ENCODE assay signal across 8 cellular contexts in the genomic region with DNA sequence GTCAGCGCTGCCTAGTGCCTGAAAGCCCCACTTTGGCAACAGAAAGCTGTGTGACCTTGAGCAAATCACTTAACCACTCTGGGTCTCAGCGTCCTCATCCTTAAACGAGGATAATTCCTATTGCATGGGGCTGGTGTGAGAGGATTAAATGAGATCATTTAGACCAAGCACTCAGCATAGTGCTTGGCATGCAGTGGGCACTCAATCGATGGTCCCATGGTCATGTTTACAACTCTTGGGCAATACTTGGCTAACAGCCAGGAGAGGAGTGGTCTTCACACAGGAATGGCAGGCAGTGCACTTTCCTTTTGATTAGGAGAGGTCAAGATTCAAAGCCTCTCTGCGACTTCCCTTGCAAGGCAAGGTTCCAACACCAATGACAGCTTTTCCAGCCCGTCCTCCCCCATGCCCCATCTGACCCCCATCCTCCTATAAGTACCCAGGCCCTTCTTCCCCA. TPM values are rescaled to one million over a fixed set of nuclear protein-coding genes. Genes with fewer than 3 reads are reported as not detected.
DNase-seq lines count a peak whose midpoint lies in the region; ATAC-seq and TF ChIP-seq lines count a peak whose summit lies in the region.

No MANE protein-coding gene starts in this region.

- H3K27me3 ChIP-seq in iPS-20b (ENCODE audit: insufficient read depth, low read length) (no peaks in the 10 kb centered on the region), tibial artery (no peaks in the 10 kb centered on the region)

- no peak overlapping the region for H3K27ac ChIP-seq in iPS-20b (ENCODE audit: low read length)
- H3K27ac ChIP-seq in tibial artery, result peak overlapping the region; percentile 76 to 79

- no peak for DNase-seq in activated CD8-positive, alpha-beta T cell treated with anti-CD3 and anti-CD28 coated beads, Interleukin-2, amount 10 ng/mL, durations not matched to agents 7 days and 5 days
- no peak for DNase-seq in activated CD8-positive, alpha-beta T cell treated with anti-CD3 and anti-CD28 coated beads for 36 hours
- DNase-seq in amniotic epithelial cell (ENCODE audit: low read depth), result peak; percentile 63
- peak; percentile 76 to 77 for DNase-seq in tibial artery
- DNase-seq in activated naive CD4-positive, alpha-beta T cell treated with anti-CD3 and anti-CD28 coated beads, Interleukin-2, amount 50 U/mL, for 72 hours (ENCODE audit: low spot score in 2 of 2), result no peak
- no peak for DNase-seq in activated CD8-positive, alpha-beta memory T cell treated with anti-CD3 and anti-CD28 coated beads, Interleukin-2, amount 50 U/mL, for 48 hours

- H3K27me3 Mint-ChIP-seq in activated CD8-positive, alpha-beta T cell treated with anti-CD3 and anti-CD28 coated beads, Interleukin-2, amount 10 ng/mL, durations not matched to agents 7 days and 5 days (ENCODE audit: low read depth), result no peaks in the 10 kb centered on the region
- no peaks in the 10 kb centered on the region for H3K27me3 Mint-ChIP-seq in activated CD8-positive, alpha-beta T cell treated with anti-CD3 and anti-CD28 coated beads for 36 hours

- H3K4me1 ChIP-seq in iPS-20b (ENCODE audit: insufficient read depth, low read length), result peaks cover 15% of the 10 kb centered on the region; the same call in 1 of the 2 replicates
- peaks cover 0 to 82% (median 70%) of the 10 kb centered on the region in 4 donors for H3K4me1 ChIP-seq in tibial artery

- CTCF ChIA-PET in activated CD8-positive, alpha-beta T cell treated with anti-CD3 and anti-CD28 coated beads, Interleukin-2, amount 10 ng/mL, durations not matched to agents 7 days and 5 days (lab: Charles Lee), result interaction anchor here (1.9 kb wide), 1 partner anchor 15 kb away, joined by 13 read pairs; a partner anchor contains a TSS
- CTCF ChIA-PET in activated CD8-positive, alpha-beta T cell treated with anti-CD3 and anti-CD28 coated beads for 36 hours (lab: Charles Lee), result no interaction called here

- intact Hi-C loops in activated CD8-positive, alpha-beta T cell treated with anti-CD3 and anti-CD28 coated beads for 36 hours (cut with micrococcal nuclease), result no loop called here
- intact Hi-C loops in tibial artery (cut with DNase I; ENCODE audit: low total_unique reads), result loop anchor here (1.0 kb wide), 1 partner anchor 12 kb away; no protein-coding TSS in a partner anchor

- H3K9me3 Mint-ChIP-seq in activated CD8-positive, alpha-beta T cell treated with anti-CD3 and anti-CD28 coated beads, Interleukin-2, amount 10 ng/mL, durations not matched to agents 7 days and 5 days (ENCODE audit: insufficient read depth), result no peaks in the 10 kb centered on the region
- no peaks in the 10 kb centered on the region for H3K9me3 Mint-ChIP-seq in activated CD8-positive, alpha-beta T cell treated with anti-CD3 and anti-CD28 coated beads for 36 hours
- H3K9me3 Mint-ChIP-seq in activated naive CD4-positive, alpha-beta T cell treated with anti-CD3 and anti-CD28 coated beads, Interleukin-2, amount 50 U/mL, for 72 hours, result no peaks in the 10 kb centered on the region

- no peaks in the 10 kb centered on the region for H3K9me3 ChIP-seq in iPS-20b (ENCODE audit: insufficient read depth, low read depth, low read length)
- H3K9me3 ChIP-seq in tibial artery, result no peaks in the 10 kb centered on the region

- peak overlapping the region; percentile 70 for H3K27ac Mint-ChIP-seq in activated CD8-positive, alpha-beta T cell treated with anti-CD3 and anti-CD28 coated beads, Interleukin-2, amount 10 ng/mL, durations not matched to agents 7 days and 5 days
- H3K27ac Mint-ChIP-seq in activated CD8-positive, alpha-beta T cell treated with anti-CD3 and anti-CD28 coated beads for 36 hours, result no peak overlapping the region
- H3K27ac Mint-ChIP-seq in activated naive CD4-positive, alpha-beta T cell treated with anti-CD3 and anti-CD28 coated beads, Interleukin-2, amount 50 U/mL, for 72 hours, result no peak overlapping the region

- peaks cover 3% of the 10 kb centered on the region for H3K36me3 Mint-ChIP-seq in activated CD8-positive, alpha-beta T cell treated with anti-CD3 and anti-CD28 coated beads, Interleukin-2, amount 10 ng/mL, durations not matched to agents 7 days and 5 days (ENCODE audit: low read depth)
- peaks cover 11% of the 10 kb centered on the region for H3K36me3 Mint-ChIP-seq in activated CD8-positive, alpha-beta T cell treated with anti-CD3 and anti-CD28 coated beads for 36 hours (ENCODE audit: low read depth)
- peaks cover 4 to 9% of the 10 kb centered on the region in 2 donors for H3K36me3 Mint-ChIP-seq in activated naive CD4-positive, alpha-beta T cell treated with anti-CD3 and anti-CD28 coated beads, Interleukin-2, amount 50 U/mL, for 72 hours

- H3K4me3 Mint-ChIP-seq in activated CD8-positive, alpha-beta T cell treated with anti-CD3 and anti-CD28 coated beads, Interleukin-2, amount 10 ng/mL, durations not matched to agents 7 days and 5 days, result peak overlapping the region; percentile 70
- H3K4me3 Mint-ChIP-seq in activated CD8-positive, alpha-beta T cell treated with anti-CD3 and anti-CD28 coated beads for 36 hours, result no peak overlapping the region

- H3K4me1 Mint-ChIP-seq in activated CD8-positive, alpha-beta T cell treated with anti-CD3 and anti-CD28 coated beads, Interleukin-2, amount 10 ng/mL, durations not matched to agents 7 days and 5 days (ENCODE audit: low read depth), result peaks cover 23% of the 10 kb centered on the region
- peaks cover 16% of the 10 kb centered on the region for H3K4me1 Mint-ChIP-seq in activated CD8-positive, alpha-beta T cell treated with anti-CD3 and anti-CD28 coated beads for 36 hours (ENCODE audit: low read depth)

- POLR2A ChIA-PET in activated CD8-positive, alpha-beta T cell treated with anti-CD3 and anti-CD28 coated beads, Interleukin-2, amount 10 ng/mL, durations not matched to agents 7 days and 5 days (lab: Charles Lee), result interaction anchor here (0.7 to 1.9 kb wide), 2 partner anchors 15 to 22 kb away, joined by 3 to 10 read pairs; a partner anchor contains a TSS
- POLR2A ChIA-PET in activated CD8-positive, alpha-beta T cell treated with anti-CD3 and anti-CD28 coated beads for 36 hours (lab: Charles Lee), result interaction anchor here (6.0 kb wide), 1 partner anchor 12 kb away, joined by 38 read pairs; a partner anchor contains a TSS

- H3K4me3 ChIP-seq in iPS-20b (ENCODE audit: low read length), result peak overlapping the region; percentile 59
- H3K4me3 ChIP-seq in tibial artery, result peak overlapping the region; percentile 53 to 62

- H3K9ac ChIP-seq in iPS-20b (ENCODE audit: low read depth, low read length), result peak overlapping the region; percentile 60; the same call in 1 of the 2 replicates

- no peak for TF ChIP-seq CTCF in activated CD8-positive, alpha-beta T cell treated with anti-CD3 and anti-CD28 coated beads for 36 hours (IDR thresholded peaks at IDR 0.05)
- no peak for TF ChIP-seq CTCF in tibial artery (IDR thresholded peaks at IDR 0.05)

- no peak for ATAC-seq in activated CD8-positive, alpha-beta T cell treated with anti-CD3 and anti-CD28 coated beads, Interleukin-2, amount 10 ng/mL, durations not matched to agents 7 days and 5 days
- ATAC-seq in activated CD8-positive, alpha-beta T cell treated with anti-CD3 and anti-CD28 coated beads for 36 hours, result no peak
- ATAC-seq in GM21717 (IDR thresholded peaks at IDR 0.05; ENCODE audit: unreplicated experiment), result no peak
- no peak for ATAC-seq in activated naive CD4-positive, alpha-beta T cell treated with anti-CD3 and anti-CD28 coated beads, Interleukin-2, amount 50 U/mL, for 72 hours

- H3K36me3 ChIP-seq in iPS-20b (ENCODE audit: insufficient read depth, low read depth, low read length) (peaks cover 85% of the 10 kb centered on the region), tibial artery (peaks cover 45 to 75% (median 71%) of the 10 kb centered on the region in 3 donors)

RNA-seq across cellular contexts. Expression of a gene that starts 14.1 kb away (rescaled TPM):
- total RNA-seq in activated CD8-positive, alpha-beta T cell treated with anti-CD3 and anti-CD28 coated beads, Interleukin-2, amount 10 ng/mL, durations not matched to agents 7 days and 5 days, result 10 to 100 TPM; 10.5 to 10.9 TPM
- 10 to 100 TPM; 18.4 to 23.2 TPM for total RNA-seq in activated CD8-positive, alpha-beta T cell treated with anti-CD3 and anti-CD28 coated beads for 36 hours
- 10 to 100 TPM in 1 of 2 donors, 1 to 10 TPM in 1; 5.6 to 17.7 TPM for total RNA-seq in activated naive CD4-positive, alpha-beta T cell treated with anti-CD3 and anti-CD28 coated beads, Interleukin-2, amount 50 U/mL, for 72 hours

RNA-seq across cellular contexts. Expression of a gene that starts 25.0 kb away (rescaled TPM):
- 100 to 1,000 TPM; 185 to 191 TPM for total RNA-seq in activated CD8-positive, alpha-beta T cell treated with anti-CD3 and anti-CD28 coated beads, Interleukin-2, amount 10 ng/mL, durations not matched to agents 7 days and 5 days
- 100 to 1,000 TPM; 284 to 290 TPM for total RNA-seq in activated CD8-positive, alpha-beta T cell treated with anti-CD3 and anti-CD28 coated beads for 36 hours
- 100 to 1,000 TPM in 1 of 2 donors, 10 to 100 TPM in 1; 59.9 to 250 TPM for total RNA-seq in activated naive CD4-positive, alpha-beta T cell treated with anti-CD3 and anti-CD28 coated beads, Interleukin-2, amount 50 U/mL, for 72 hours

RNA-seq across cellular contexts. Expression of a gene that starts 27.5 kb away (rescaled TPM):
- total RNA-seq in activated CD8-positive, alpha-beta T cell treated with anti-CD3 and anti-CD28 coated beads, Interleukin-2, amount 10 ng/mL, durations not matched to agents 7 days and 5 days, result not detected
- not detected for total RNA-seq in activated CD8-positive, alpha-beta T cell treated with anti-CD3 and anti-CD28 coated beads for 36 hours
- not detected for total RNA-seq in activated naive CD4-positive, alpha-beta T cell treated with anti-CD3 and anti-CD28 coated beads, Interleukin-2, amount 50 U/mL, for 72 hours

Comparison
In these comparisons a context has a peak if more than half of its experiments do, and no peak if none do; other contexts are left out.
1. DNase-seq: peak in amniotic epithelial cell (single experiment) and tibial artery (2 of 2); none in activated CD8-positive, alpha-beta T cell treated with anti-CD3 and anti-CD28 coated beads, Interleukin-2, amount 10 ng/mL, durations not matched to agents 7 days and 5 days (single experiment), activated CD8-positive, alpha-beta T cell treated with anti-CD3 and anti-CD28 coated beads for 36 hours (single experiment), activated naive CD4-positive, alpha-beta T cell treated with anti-CD3 and anti-CD28 coated beads, Interleukin-2, amount 50 U/mL, for 72 hours (0 of 2) and activated CD8-positive, alpha-beta memory T cell treated with anti-CD3 and anti-CD28 coated beads, Interleukin-2, amount 50 U/mL, for 48 hours (single experiment).